ENCODE assay signal across 8 cellular contexts in genomic region chr4:6574747-6575502, GRCh38. TPM values are rescaled to one million over a fixed set of nuclear protein-coding genes. Genes with fewer than 3 reads are reported as not detected.
DNase-seq lines count a peak whose midpoint lies in the region; FAIRE-seq and TF ChIP-seq lines count a peak whose summit lies in the region.

TSS of gene MAN2B2 (plus strand) at chr4:6575189. CDS start at chr4:6575211, 22 bp downstream.

- H3F3A ChIP-seq in GM23248 (ENCODE audit: insufficient read depth) = no peaks in the 10 kb centered on the region

- peak within 1 kb of the TSS; percentile 89 for H2AFZ ChIP-seq in GM23248

- H3K9me2 ChIP-seq in GM23248 (ENCODE audit: insufficient read depth) = no peaks in the 10 kb centered on the region

- H3K9me3 ChIP-seq in GM23248 (ENCODE audit: low read depth) = no peaks in the 10 kb centered on the region
- H3K9me3 ChIP-seq in neutrophil = no peaks in the 10 kb centered on the region

- DNase-seq in ELR (ENCODE audit: low read depth) (peak; percentile 82), GM23248 (peak; percentile 93), LHCN-M2 (ENCODE audit: low read depth) (peak; percentile 76), SK-MEL-5 (ENCODE audit: low read depth, low spot score) (peak; percentile 79), frontal cortex (ENCODE audit: low spot score in 2 of 2) (peak; percentile 95 to 98)
- peak; percentile 31 to 76 (median 51) for DNase-seq in activated naive CD4-positive, alpha-beta T cell (lab: John Stamatoyannopoulos, UW)

- H3K4me3 ChIP-seq in GM23248 (peak within 1 kb of the TSS; percentile 92), neutrophil (ENCODE audit: low read depth in 1 of 2, low read length in 1 of 2) (peak within 1 kb of the TSS; percentile 93 to 98)

- in situ Hi-C loops in GM23248 (cut with MboI) (no loop called here), SK-MEL-5 (cut with HindIII; ENCODE audit: low pct_unique_long_range_greater_than_20kb, low sequenced_read_pairs) (no loop called here)

- H3K27ac ChIP-seq in GM23248 (no peak within 1 kb of the TSS), neutrophil (peak within 1 kb of the TSS; percentile 72)

- 1 to 2% methylated on average over 34 to 45 of the region's 62 CpGs for WGBS in GM23248 (ENCODE audit: low coverage in 1 of 2, low lambda C conversion rate in 2 of 2, missing lambda C conversion rate in 2 of 2), 2 experiments

- peak within 1 kb of the TSS; percentile 87 for H3K9ac ChIP-seq in GM23248

- H3K27me3 ChIP-seq in GM23248 (replicated peaks; ENCODE audit: insufficient read depth) (peaks cover 6% of the 10 kb centered on the region; the same call in 1 of the 2 replicates), neutrophil (peaks cover 44% of the 10 kb centered on the region)

- H3K4me2 ChIP-seq in GM23248 (ENCODE audit: unreplicated experiment) = peak within 1 kb of the TSS; percentile 91

- peak; percentile 42 for TF ChIP-seq CTCF in neutrophil (IDR thresholded peaks at IDR 0.05)
- TF ChIP-seq CTCF in subcutaneous adipose tissue (IDR thresholded peaks at IDR 0.05; ENCODE audit: low read depth) = no peak

- no peaks in the 10 kb centered on the region for H4K20me1 ChIP-seq in GM23248 (ENCODE audit: insufficient read depth)

- H3K36me3 ChIP-seq in GM23248 (ENCODE audit: low read depth) = no peaks in the 10 kb centered on the region
- peaks cover 35% of the 10 kb centered on the region for H3K36me3 ChIP-seq in neutrophil

- H3K4me1 ChIP-seq in GM23248 (ENCODE audit: insufficient read depth) = no peaks in the 10 kb centered on the region
- H3K4me1 ChIP-seq in neutrophil (ENCODE audit: control insufficient read depth in 1 of 2, insufficient read depth in 1 of 2, low read depth in 1 of 2, low read length in 1 of 2) = peaks cover 14 to 22% of the 10 kb centered on the region in 2 experiments

- 0 out of 2 replicates have a peak, but pooled peaks cover 5% of the 10 kb centered on the region for H3K79me2 ChIP-seq in GM23248 (ENCODE audit: insufficient read depth)

- no peak for FAIRE-seq in frontal cortex (lab: Jason Lieb, UNC)

RNA-seq across cellular contexts. Expression of gene MAN2B2, which starts in this region (rescaled TPM):
- 40.1 and 50.1 TPM in 2 replicates for total RNA-seq in GM23248 (2014; rRNA removed; shearing (Covaris generic))
- 28.7 and 30.5 TPM in 2 replicates for polyA plus RNA-seq in GM23248 (2016; fragmentation: Nextera tagmentation; extraction: Ambion mirVana)
- 28.5 and 32.5 TPM in 2 replicates for total RNA-seq in LHCN-M2 (2014; rRNA removed)
- polyA plus RNA-seq in LHCN-M2 (2012) = 29.4 TPM
- total RNA-seq in SK-MEL-5 (2014; rRNA removed; shearing (Covaris generic)) = 12.4 and 15.5 TPM in 2 replicates
- polyA plus RNA-seq in SK-MEL-5 (2015; cell fraction: cytosol; rRNA removed) = 30.6 and 38.0 TPM in 2 replicates
- polyA plus RNA-seq in SK-MEL-5 (2015; cell fraction: nucleus; rRNA removed) = 13.2 and 17.7 TPM in 2 replicates
- total RNA-seq in frontal cortex = 7.3 TPM
- total RNA-seq in subcutaneous adipose tissue = 10 to 100 TPM; 26.6 to 55.5 (median 31.7) TPM
